Comparison of ENCODE assay signal across 1 cellular context in the genomic region with DNA sequence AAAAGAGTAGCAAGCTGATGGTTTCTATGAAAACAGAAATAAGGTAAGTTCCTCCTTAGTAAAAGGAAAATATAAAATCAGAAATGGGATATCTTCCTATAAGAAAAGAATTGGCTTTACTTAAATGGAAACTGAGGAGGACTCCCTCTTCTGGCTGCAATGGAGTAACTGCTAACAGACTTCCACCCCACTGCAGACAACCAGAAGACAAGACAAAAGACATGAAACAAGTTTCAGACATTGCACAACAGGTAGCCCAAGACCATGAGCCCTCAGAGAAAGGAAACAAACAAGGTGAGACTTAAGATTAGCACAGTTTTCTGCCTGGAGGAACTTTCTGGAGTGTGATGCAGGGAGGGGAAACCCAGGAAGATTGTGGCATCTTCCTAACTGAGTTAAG.
TF ChIP-seq lines count a peak whose summit lies in the region.

No MANE protein-coding gene starts in this region.

TF ChIP-seq in GM12878, 131 proteins besides CTCF, POLR2A, EP300 and RAD21 (continued from another document):
- TF ChIP-seq ZZZ3 (IDR thresholded peaks at IDR 0.05; ENCODE audit: control insufficient read depth, insufficient read length, low read depth) (no peak), STAT1 (conservative IDR thresholded peaks at IDR 0.05) (no peak), SMC3 (IDR thresholded peaks at IDR 0.05; ENCODE audit: borderline replicate concordance, low read length) (no peak), MXI1 (IDR thresholded peaks at IDR 0.05; ENCODE audit: low read depth, low read length) (no peak), DPF2 (IDR thresholded peaks at IDR 0.05) (no peak), TBL1XR1 (IDR thresholded peaks at IDR 0.05; ENCODE audit: low read depth, low read length) (no peak)
- TF ChIP-seq, protein P1, sequence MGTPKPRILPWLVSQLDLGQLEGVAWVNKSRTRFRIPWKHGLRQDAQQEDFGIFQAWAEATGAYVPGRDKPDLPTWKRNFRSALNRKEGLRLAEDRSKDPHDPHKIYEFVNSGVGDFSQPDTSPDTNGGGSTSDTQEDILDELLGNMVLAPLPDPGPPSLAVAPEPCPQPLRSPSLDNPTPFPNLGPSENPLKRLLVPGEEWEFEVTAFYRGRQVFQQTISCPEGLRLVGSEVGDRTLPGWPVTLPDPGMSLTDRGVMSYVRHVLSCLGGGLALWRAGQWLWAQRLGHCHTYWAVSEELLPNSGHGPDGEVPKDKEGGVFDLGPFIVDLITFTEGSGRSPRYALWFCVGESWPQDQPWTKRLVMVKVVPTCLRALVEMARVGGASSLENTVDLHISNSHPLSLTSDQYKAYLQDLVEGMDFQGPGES (IDR thresholded peaks at IDR 0.05), result no peak
